Comparison of ENCODE assay signal across 24 cellular contexts in the genomic region with DNA sequence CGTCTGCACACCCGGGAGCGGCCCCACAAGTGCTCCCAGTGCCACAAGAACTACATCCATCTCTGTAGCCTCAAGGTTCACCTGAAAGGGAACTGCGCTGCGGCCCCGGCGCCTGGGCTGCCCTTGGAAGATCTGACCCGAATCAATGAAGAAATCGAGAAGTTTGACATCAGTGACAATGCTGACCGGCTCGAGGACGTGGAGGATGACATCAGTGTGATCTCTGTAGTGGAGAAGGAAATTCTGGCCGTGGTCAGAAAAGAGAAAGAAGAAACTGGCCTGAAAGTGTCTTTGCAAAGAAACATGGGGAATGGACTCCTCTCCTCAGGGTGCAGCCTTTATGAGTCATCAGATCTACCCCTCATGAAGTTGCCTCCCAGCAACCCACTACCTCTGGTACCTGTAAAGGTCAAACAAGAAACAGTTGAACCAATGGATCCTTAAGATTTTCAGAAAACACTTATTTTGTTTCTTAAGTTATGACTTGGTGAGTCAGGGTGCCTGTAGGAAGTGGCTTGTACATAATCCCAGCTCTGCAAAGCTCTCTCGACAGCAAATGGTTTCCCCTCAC. TPM values are rescaled to one million over a fixed set of nuclear protein-coding genes. Genes with fewer than 3 reads are reported as not detected.
DNase-seq lines count a peak whose midpoint lies in the region; ATAC-seq and TF ChIP-seq lines count a peak whose summit lies in the region.
"Had no signal": no experiment of that assay in that cellular context is flagged by ENCODE, and none has a peak within 500 bp of the region (broad histone marks: within the 10 kb centered on the region; RNA-seq: fewer than 3 reads in every experiment).

No MANE protein-coding gene starts in this region.

- peak overlapping the region; percentile 58 for H3K4me3 Mint-ChIP-seq in activated T-cell treated with anti-CD3 and anti-CD28 coated beads, Interleukin-2, amount 50 U/mL, for 4 hours
- H3K4me3 Mint-ChIP-seq in activated T-helper 17 cell treated with anti-CD3 and anti-CD28 coated beads, Interleukin-2, amount 50 U/mL, for 72 hours, result peak overlapping the region; percentile 90
- H3K4me3 Mint-ChIP-seq in nephron progenitor cell, result no peak overlapping the region
- H3K4me3 Mint-ChIP-seq: activated naive CD4-positive, alpha-beta T cell treated with anti-CD3 and anti-CD28 coated beads for 36 hours had no signal

- in situ Hi-C loops in transverse colon (cut with MboI; ENCODE audit: low pct_ligation_motif_present in 1 of 4, low pct_unique_long_range_greater_than_20kb in 1 of 4, low sequenced_read_pairs in 3 of 4), result loop anchor here in 1 of 4 donors (10.0 kb wide), 1 partner anchor 88 kb away; no protein-coding TSS in a partner anchor

- 85 to 88% methylated on average over 2 to 14 of the region's 14 CpGs for WGBS in transverse colon (ENCODE audit: low coverage in 1 of 2), 2 donors

- H3K36me3 Mint-ChIP-seq in activated T-cell treated with anti-CD3 and anti-CD28 coated beads, Interleukin-2, amount 50 U/mL, for 4 hours (ENCODE audit: insufficient read depth), result peaks cover 62% of the 10 kb centered on the region
- H3K36me3 Mint-ChIP-seq in activated T-helper 17 cell treated with anti-CD3 and anti-CD28 coated beads, Interleukin-2, amount 50 U/mL, for 72 hours (ENCODE audit: low read depth), result peaks cover 95% of the 10 kb centered on the region
- H3K36me3 Mint-ChIP-seq in nephron progenitor cell (ENCODE audit: low read depth), result peaks cover 65% of the 10 kb centered on the region

- peak overlapping the region; percentile 69 for H3K27ac Mint-ChIP-seq in activated T-helper 17 cell treated with anti-CD3 and anti-CD28 coated beads, Interleukin-2, amount 50 U/mL, for 72 hours
- H3K27ac Mint-ChIP-seq in nephron progenitor cell, result peak overlapping the region; percentile 5
- H3K27ac Mint-ChIP-seq: activated naive CD4-positive, alpha-beta T cell treated with anti-CD3 and anti-CD28 coated beads for 36 hours had no signal

- H3K4me3 ChIP-seq in HEK293 (ENCODE audit: low read depth, low read length) (no peak overlapping the region), transverse colon (no peak overlapping the region)
- H3K4me3 ChIP-seq: BLaER1, MG63, tibial artery had no signal

- H3K4me1 ChIP-seq in HEK293 (ENCODE audit: control insufficient read depth, insufficient read depth, low read length), result peaks cover 19% of the 10 kb centered on the region
- peaks cover 0 to 40% (median 13%) of the 10 kb centered on the region in 4 donors for H3K4me1 ChIP-seq in transverse colon
- H3K4me1 ChIP-seq: parathyroid adenoma had no signal

- H3K27me3 ChIP-seq in transverse colon, result no peaks in the 10 kb centered on the region
- H3K27me3 ChIP-seq: BLaER1, MG63 had no signal

- TF ChIP-seq CTCF in HEK293 (tag by site-specific recombination; IDR thresholded peaks at IDR 0.05), result no peak
- TF ChIP-seq CTCF in nephron progenitor cell (IDR thresholded peaks at IDR 0.05), result no peak
- TF ChIP-seq CTCF in transverse colon (IDR thresholded peaks at IDR 0.05), result no peak

- POLR2A ChIA-PET in HEK293 (lab: Yijun Ruan, JAX), result no interaction called here

- no peak overlapping the region for H3K27ac ChIP-seq in HEK293 (ENCODE audit: extremely low read depth, low read depth, low read length)
- no peak overlapping the region for H3K27ac ChIP-seq in transverse colon
- H3K27ac ChIP-seq: BLaER1, parathyroid adenoma, tibial artery had no signal

- no peak for TF ChIP-seq POLR2A in transverse colon (IDR thresholded peaks at IDR 0.05)

- peaks cover 80% of the 10 kb centered on the region for H3K4me1 Mint-ChIP-seq in activated T-cell treated with anti-CD3 and anti-CD28 coated beads, Interleukin-2, amount 50 U/mL, for 4 hours (ENCODE audit: low read depth)
- H3K4me1 Mint-ChIP-seq in activated T-helper 17 cell treated with anti-CD3 and anti-CD28 coated beads, Interleukin-2, amount 50 U/mL, for 72 hours, result peaks cover 44% of the 10 kb centered on the region
- H3K4me1 Mint-ChIP-seq in nephron progenitor cell, result peaks cover 32% of the 10 kb centered on the region

- intact Hi-C loops in transverse colon (cut with DNase I; ENCODE audit: low total_unique reads), result no loop called here

- H3K36me3 ChIP-seq in HEK293 (ENCODE audit: control insufficient read depth in 2 of 2, insufficient read depth in 1 of 2, low read length in 2 of 2) (peaks cover 0 to 35% of the 10 kb centered on the region in 2 experiments; a peak in 1 of 3 replicates), transverse colon (peaks cover 0 to 18% (median 3%) of the 10 kb centered on the region in 4 donors)
- H3K36me3 ChIP-seq: MG63 had no signal

- no peak for DNase-seq in activated T-cell treated with anti-CD3 and anti-CD28 coated beads, Interleukin-2, amount 50 U/mL, for 4 hours
- DNase-seq in activated T-cell treated with anti-CD3 and anti-CD28 coated beads, Interleukin-2, amount 50 U/mL, for 1 hour, result no peak
- no peak for DNase-seq in nephron progenitor cell
- DNase-seq in transverse colon, result no peak
- DNase-seq in NCI-H2196 treated with DMSO at 0.1 percent for 48 hours (lab: John Stamatoyannopoulos, UW; ENCODE audit: unreplicated experiment), result no peak
- DNase-seq: ACHN; activated CD4-positive, alpha-beta T cell treated with anti-CD3 and anti-CD28 coated beads for 4 hours; activated naive CD4-positive, alpha-beta T cell treated with anti-CD3 and anti-CD28 coated beads for 36 hours; EL; MG63; NCI-H1436 treated with DMSO at 0.1 percent for 48 hours; NCI-H510A treated with DMSO at 0.1 percent for 48 hours; right cardiac atrium; stimulated activated CD4-positive, alpha-beta T cell treated with anti-CD3 and anti-CD28 coated beads, Interleukin-12 subunit alpha, Interleukin-12 subunit beta, amount 100 ng/mL, for 4 hours; stimulated activated CD4-positive, alpha-beta T cell treated with anti-CD3 and anti-CD28 coated beads, Interleukin-4, amount 100 ng/mL, for 24 hours; stimulated activated naive CD4-positive, alpha-beta T cell treated with Interleukin-2 at 50 U/mL for 16 hours; tibial artery had no signal

- no peak for TF ChIP-seq EP300 in transverse colon (IDR thresholded peaks at IDR 0.05; ENCODE audit: low read depth)

- no peak for ATAC-seq in activated T-cell treated with anti-CD3 and anti-CD28 coated beads, Interleukin-2, amount 50 U/mL, for 4 hours
- peak; percentile 37 for ATAC-seq in activated T-helper 17 cell treated with anti-CD3 and anti-CD28 coated beads, Interleukin-2, amount 50 U/mL, for 72 hours (replicated peaks)
- ATAC-seq in HG02973 (IDR thresholded peaks at IDR 0.05; ENCODE audit: unreplicated experiment), result no peak
- ATAC-seq: HCT116, Panc1, right cardiac atrium had no signal

- CTCF ChIA-PET in HEK293 (lab: Yijun Ruan, JAX), result interaction anchor here (0.6 kb wide), 1 partner anchor 147 kb away, joined by 4 read pairs; no protein-coding TSS in a partner anchor

- H3K9me3 Mint-ChIP-seq in activated T-cell treated with anti-CD3 and anti-CD28 coated beads, Interleukin-2, amount 50 U/mL, for 4 hours, result no peaks in the 10 kb centered on the region
- no peaks in the 10 kb centered on the region for H3K9me3 Mint-ChIP-seq in activated T-helper 17 cell treated with anti-CD3 and anti-CD28 coated beads, Interleukin-2, amount 50 U/mL, for 72 hours
- no peaks in the 10 kb centered on the region for H3K9me3 Mint-ChIP-seq in nephron progenitor cell
- H3K9me3 Mint-ChIP-seq: activated naive CD4-positive, alpha-beta T cell treated with anti-CD3 and anti-CD28 coated beads for 36 hours had no signal

- no peaks in the 10 kb centered on the region for H3K9me3 ChIP-seq in HEK293 (ENCODE audit: control insufficient read depth, insufficient read depth, low read depth, low read length)
- H3K9me3 ChIP-seq in transverse colon, result no peaks in the 10 kb centered on the region
- H3K9me3 ChIP-seq: MG63, tibial artery had no signal

- H3K27me3 Mint-ChIP-seq in activated T-cell treated with anti-CD3 and anti-CD28 coated beads, Interleukin-2, amount 50 U/mL, for 4 hours (ENCODE audit: low read depth), result no peaks in the 10 kb centered on the region
- no peaks in the 10 kb centered on the region for H3K27me3 Mint-ChIP-seq in activated T-helper 17 cell treated with anti-CD3 and anti-CD28 coated beads, Interleukin-2, amount 50 U/mL, for 72 hours
- peaks cover 8% of the 10 kb centered on the region for H3K27me3 Mint-ChIP-seq in nephron progenitor cell (ENCODE audit: low read depth, poor library complexity)

TF ChIP-seq in HEK293, 187 proteins besides CTCF, POLR2A, EP300 and RAD21:
- TF ChIP-seq ZXDB (tag by site-specific recombination; IDR thresholded peaks at IDR 0.05) (no peak), PRDM1 (tag by site-specific recombination; IDR thresholded peaks at IDR 0.05) (peak; percentile 84)

RNA-seq across cellular contexts. Expression of a gene that starts 21.0 kb away (rescaled TPM):
- total RNA-seq in activated T-cell treated with anti-CD3 and anti-CD28 coated beads, Interleukin-2, amount 50 U/mL, for 4 hours, result 10 to 100 TPM; 43.7 to 96.9 (median 86.0) TPM
- total RNA-seq in activated T-helper 17 cell treated with anti-CD3 and anti-CD28 coated beads, Interleukin-2, amount 50 U/mL, for 72 hours, result 100 to 1,000 TPM; 138 to 149 TPM
- 10 to 100 TPM in 3 of 4 donors, 1 to 10 TPM in 1; 2.4 to 32.4 (median 18.6) TPM for total RNA-seq in transverse colon
